Comparison of ENCODE assay signal across 23 cellular contexts in genomic region chr2:205585451-205586045, GRCh38.
A peak's percentile ranks its signal among the peaks of the same experiment; 100 is the strongest.
DNase-seq lines count a peak whose midpoint lies in the region; ATAC-seq and TF ChIP-seq lines count a peak whose summit lies in the region.
"Had no signal": no experiment of that assay in that cellular context is flagged by ENCODE, and none has a peak within 500 bp of the region (broad histone marks: within the 10 kb centered on the region; RNA-seq: fewer than 3 reads in every experiment).

No MANE protein-coding gene starts in this region.

- peak; percentile 53 for DNase-seq in NCI-H2227 treated with DMSO at 0.1 percent for 48 hours (lab: John Stamatoyannopoulos, UW)
- no peak for DNase-seq in NCI-H2227 (lab: John Stamatoyannopoulos, UW; ENCODE audit: unreplicated experiment)
- peak; percentile 31 for DNase-seq in OCI-M1 (lab: John Stamatoyannopoulos, UW)
- peak; percentile 35 for DNase-seq in glutamatergic neuron
- DNase-seq in smooth muscle cell of the brain vasculature (ENCODE audit: low read depth, low spot score), result peak; percentile 49
- DNase-seq in GM19238 (ENCODE audit: insufficient read length, low spot score), result no peak
- DNase-seq in mesothelial cell of epicardium (ENCODE audit: low spot score in 2 of 2, unreplicated experiment in 2 of 2), result no peak
- DNase-seq: activated naive CD4-positive, alpha-beta T cell treated with anti-CD3 and anti-CD28 coated beads, Interleukin-2, amount 50 U/mL, for 16 hours; activated T-cell treated with anti-CD3 and anti-CD28 coated beads, Interleukin-2, amount 50 U/mL, for 72 hours; aorta; effector CD8-positive, alpha-beta T cell; GF-D8; KG1; kidney glomerular epithelial cell; mammary epithelial cell; naive B cell; pancreas; RPMI8226; stimulated activated CD4-positive, alpha-beta T cell treated with anti-CD3 and anti-CD28 coated beads, Interleukin-2, amount 100 ng/mL, for 24 hours; stimulated activated naive CD4-positive, alpha-beta T cell; SW 1271 had no signal

- TF ChIP-seq CTCF in glutamatergic neuron (IDR thresholded peaks at IDR 0.05; ENCODE audit: partially characterized antibody, unreplicated experiment) (no peak), mesothelial cell of epicardium (IDR thresholded peaks at IDR 0.05; ENCODE audit: unreplicated experiment) (no peak)

- H3K9me3 Mint-ChIP-seq in glutamatergic neuron (ENCODE audit: unreplicated experiment) (no peaks in the 10 kb centered on the region), mesothelial cell of epicardium (no peaks in the 10 kb centered on the region)
- H3K9me3 Mint-ChIP-seq: activated T-cell treated with anti-CD3 and anti-CD28 coated beads, Interleukin-2, amount 50 U/mL, for 72 hours had no signal

- ATAC-seq in HG02884 (IDR thresholded peaks at IDR 0.05; ENCODE audit: unreplicated experiment), result no peak
- ATAC-seq: activated T-cell treated with anti-CD3 and anti-CD28 coated beads, Interleukin-2, amount 50 U/mL, for 72 hours; gastroesophageal sphincter; pancreas had no signal

- H3K27ac Mint-ChIP-seq in glutamatergic neuron (ENCODE audit: unreplicated experiment) (peak overlapping the region; percentile 75), mesothelial cell of epicardium (no peak overlapping the region)
- H3K27ac Mint-ChIP-seq: activated T-cell treated with anti-CD3 and anti-CD28 coated beads, Interleukin-2, amount 50 U/mL, for 72 hours; naive B cell had no signal

- H3K27me3 Mint-ChIP-seq in glutamatergic neuron (ENCODE audit: unreplicated experiment) (no peaks in the 10 kb centered on the region), mesothelial cell of epicardium (ENCODE audit: low read depth) (no peaks in the 10 kb centered on the region)

- peaks cover 5% of the 10 kb centered on the region for H3K4me1 Mint-ChIP-seq in glutamatergic neuron (ENCODE audit: low read depth, unreplicated experiment)
- peaks cover 13% of the 10 kb centered on the region for H3K4me1 Mint-ChIP-seq in mesothelial cell of epicardium
- H3K4me1 Mint-ChIP-seq: naive B cell had no signal

- H3K4me3 Mint-ChIP-seq in glutamatergic neuron (ENCODE audit: unreplicated experiment) (no peak overlapping the region), mesothelial cell of epicardium (no peak overlapping the region)
- H3K4me3 Mint-ChIP-seq: activated T-cell treated with anti-CD3 and anti-CD28 coated beads, Interleukin-2, amount 50 U/mL, for 72 hours; naive B cell had no signal

- H3K36me3 Mint-ChIP-seq in glutamatergic neuron (ENCODE audit: unreplicated experiment) (no peaks in the 10 kb centered on the region), mesothelial cell of epicardium (no peaks in the 10 kb centered on the region)

Comparison
In these comparisons a context has a peak if more than half of its experiments do, and no peak if none do; other contexts are left out.
1. DNase-seq: peak in NCI-H2227 treated with DMSO at 0.1 percent for 48 hours (single experiment), OCI-M1 (single experiment), glutamatergic neuron (single experiment) and smooth muscle cell of the brain vasculature (single experiment); none in NCI-H2227 (single experiment), GM19238 (single experiment) and mesothelial cell of epicardium (0 of 2).